ENCODE assay signal across 8 cellular contexts in the genomic region with DNA sequence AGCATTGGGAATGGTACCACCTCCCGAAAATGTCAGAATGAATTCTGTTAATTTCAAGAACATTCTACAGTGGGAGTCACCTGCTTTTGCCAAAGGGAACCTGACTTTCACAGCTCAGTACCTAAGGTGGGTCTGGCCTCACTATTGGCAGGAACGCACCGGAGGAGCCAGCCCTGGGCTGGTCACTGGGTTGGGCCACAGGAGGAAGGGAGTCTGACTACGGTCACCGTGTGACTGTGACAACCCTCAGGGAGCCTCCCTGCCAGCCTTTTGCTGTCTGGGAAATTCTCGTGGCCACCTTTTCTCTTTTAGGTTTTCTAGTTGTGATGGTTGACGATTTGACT. TPM values are rescaled to one million over a fixed set of nuclear protein-coding genes. Genes with fewer than 3 reads are reported as not detected.
DNase-seq lines count a peak whose midpoint lies in the region; ATAC-seq and FAIRE-seq lines count a peak whose summit lies in the region.

No MANE protein-coding gene starts in this region.

- peak; percentile 17 for ATAC-seq in GM21381 (IDR thresholded peaks at IDR 0.05; ENCODE audit: unreplicated experiment)
- peak; percentile 7 for ATAC-seq in HG03565 (IDR thresholded peaks at IDR 0.05; ENCODE audit: unreplicated experiment)
- ATAC-seq in left colon: peak; percentile 39

- DNase-seq in G401 (ENCODE audit: low spot score) (peak; percentile 21), left colon (peak; percentile 44 to 59), RCC 7860 (ENCODE audit: low spot score) (no peak), SK-N-DZ (ENCODE audit: low spot score) (no peak), D341Med (ENCODE audit: low spot score) (no peak)
- DNase-seq in effector CD4-positive, alpha-beta T cell: no peak

- intact Hi-C loops in left colon (cut with DNase I, micrococcal nuclease): loop anchor here in 1 of 2 donors (10.0 kb wide), 1 partner anchor 64 kb away; no protein-coding TSS in a partner anchor

- no peak for FAIRE-seq in RCC 7860 (lab: Jason Lieb, UNC)

- in situ Hi-C loops in G401 (cut with HindIII; ENCODE audit: low sequenced_read_pairs): no loop called here

RNA-seq across cellular contexts. Expression of a gene that starts 2.2 kb away (rescaled TPM):
- total RNA-seq in G401 (2014; rRNA removed; shearing (Covaris generic)): 16.6 and 16.7 TPM in 2 replicates
- 100 to 1,000 TPM in 1 of 2 donors, 10 to 100 TPM in 1; 79.7 to 103 TPM for total RNA-seq in left colon
- polyA plus RNA-seq in SK-N-DZ (2014; cell fraction: cytosol; rRNA removed): 5.9 and 7.0 TPM in 2 replicates
- 0.88 and 3.9 TPM in 2 replicates for polyA plus RNA-seq in SK-N-DZ (2014; cell fraction: nucleus; rRNA removed)

RNA-seq across cellular contexts. Expression of a gene that starts 38.6 kb away (rescaled TPM):
- 3.3 and 6.8 TPM in 2 replicates for total RNA-seq in G401 (2014; rRNA removed; shearing (Covaris generic))
- 10 to 100 TPM in 1 of 2 donors, 1 to 10 TPM in 1; 8.6 to 17.7 TPM for total RNA-seq in left colon
- 6.5 and 6.7 TPM in 2 replicates for polyA plus RNA-seq in SK-N-DZ (2014; cell fraction: cytosol; rRNA removed)
- polyA plus RNA-seq in SK-N-DZ (2014; cell fraction: nucleus; rRNA removed): 10.7 and 16.4 TPM in 2 replicates

RNA-seq across cellular contexts. Expression of a gene that starts 56.4 kb away (rescaled TPM):
- total RNA-seq in G401 (2014; rRNA removed; shearing (Covaris generic)): 2.2 and 3.4 TPM in 2 replicates
- total RNA-seq in left colon: 10 to 100 TPM; 37.1 to 50.1 TPM
- polyA plus RNA-seq in SK-N-DZ (2014; cell fraction: cytosol; rRNA removed): 2.3 and 2.8 TPM in 2 replicates
- 3.0 and 6.1 TPM in 2 replicates for polyA plus RNA-seq in SK-N-DZ (2014; cell fraction: nucleus; rRNA removed)

Comparison
In these comparisons a context has a peak if more than half of its experiments do, and no peak if none do; other contexts are left out.
1. DNase-seq: peak in G401 (single experiment) and left colon (2 of 2); none in RCC 7860 (single experiment), SK-N-DZ (single experiment), effector CD4-positive, alpha-beta T cell (single experiment) and D341Med (single experiment).
2. Peak in every context shown above with its lines, with median percentiles within 50 percentile points of each other: ATAC-seq.